In genomic region chr1:166116026-166116425, GRCh38 we compare ENCODE assay signal across 9 cellular contexts.
"Had no signal": no experiment of that assay in that cellular context is flagged by ENCODE, and none has a peak within 500 bp of the region (broad histone marks: within the 10 kb centered on the region; RNA-seq: fewer than 3 reads in every experiment).

No MANE protein-coding gene starts in this region.

- H3K9me3 Mint-ChIP-seq: GM23338, H9 had no signal

- H3K4me1 ChIP-seq: HAP-1 had no signal

- H3K27ac Mint-ChIP-seq: GM23338, H9, HFFc6 had no signal

- DNase-seq: GM23248, GOT3, H7, H9, HCEC 1CT, HFFc6 had no signal

- H3K9me3 ChIP-seq: HAP-1 had no signal

- ATAC-seq: GM23338, HCT116 had no signal

- H3K27ac ChIP-seq: GM23248 had no signal

- H3K4me3 ChIP-seq: GM23248, GM23338, HAP-1 had no signal

- H3K4me3 Mint-ChIP-seq: GM23338, H9, HFFc6 had no signal

- H3K36me3 ChIP-seq: HAP-1 had no signal
